Comparison of ENCODE assay signal across 26 cellular contexts in the genomic region with DNA sequence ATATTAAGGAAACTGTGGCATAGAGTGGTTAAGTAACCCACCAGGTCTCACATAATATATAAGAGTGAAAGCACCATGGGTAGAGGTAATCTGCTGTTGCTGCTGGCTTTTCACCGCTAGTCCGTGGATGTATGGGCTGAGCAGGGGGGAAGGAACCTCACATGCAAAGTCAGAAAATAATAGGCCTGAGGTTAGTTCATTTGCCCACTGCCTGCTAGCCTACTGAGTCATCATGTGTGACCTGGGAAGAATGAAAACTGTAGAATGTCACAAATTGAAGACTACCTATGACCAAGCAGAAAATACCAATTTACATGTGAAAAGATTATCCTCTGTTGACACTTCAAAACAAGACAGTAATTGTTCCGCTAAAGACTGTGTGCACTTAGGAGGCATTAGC.
A peak's percentile ranks its signal among the peaks of the same experiment; 100 is the strongest.
DNase-seq lines count a peak whose midpoint lies in the region; ATAC-seq and TF ChIP-seq lines count a peak whose summit lies in the region.
"Had no signal": no experiment of that assay in that cellular context is flagged by ENCODE, and none has a peak within 500 bp of the region (broad histone marks: within the 10 kb centered on the region; RNA-seq: fewer than 3 reads in every experiment).

No MANE protein-coding gene starts in this region.

- TF ChIP-seq RAD21 in neural cell (conservative IDR thresholded peaks at IDR 0.05), result no peak

- no peaks in the 10 kb centered on the region for H3K9me2 ChIP-seq in neural cell (ENCODE audit: insufficient read depth, low read length)

- no peak overlapping the region for H3K4me2 ChIP-seq in neural cell (ENCODE audit: low read length)

- H3K4me1 Mint-ChIP-seq in activated CD8-positive, alpha-beta memory T cell treated with anti-CD3 and anti-CD28 coated beads, Interleukin-2, amount 10 ng/mL, durations not matched to agents 7 days and 5 days, result no peaks in the 10 kb centered on the region
- H3K4me1 Mint-ChIP-seq: activated naive CD4-positive, alpha-beta T cell treated with anti-CD3 and anti-CD28 coated beads, Interleukin-2, amount 50 U/mL, for 24 hours; nephron had no signal

- H3K4me3 Mint-ChIP-seq in activated CD8-positive, alpha-beta memory T cell treated with anti-CD3 and anti-CD28 coated beads, Interleukin-2, amount 10 ng/mL, durations not matched to agents 7 days and 5 days, result no peak overlapping the region
- H3K4me3 Mint-ChIP-seq: activated naive CD4-positive, alpha-beta T cell treated with anti-CD3 and anti-CD28 coated beads, Interleukin-2, amount 50 U/mL, for 24 hours; activated T-helper 1 cell treated with anti-CD3 and anti-CD28 coated beads, Interleukin-12 subunit alpha, Interleukin-12 subunit beta, Interleukin-2, Interleukin-4 antibody, amounts not matched to agents 30 ng/mL and 10 ng/mL and 1 ng/mL, durations not matched to agents 14 hours and 24 hours and 36 hours; nephron had no signal

- peaks cover 6% of the 10 kb centered on the region for H3K9me3 Mint-ChIP-seq in activated CD8-positive, alpha-beta memory T cell treated with anti-CD3 and anti-CD28 coated beads, Interleukin-2, amount 10 ng/mL, durations not matched to agents 7 days and 5 days (ENCODE audit: low read depth)
- H3K9me3 Mint-ChIP-seq: nephron had no signal

- TF ChIP-seq CTCF in neural cell (IDR thresholded peaks at IDR 0.05; ENCODE audit: poor library complexity, severe bottlenecking), result no peak

- H2AFZ ChIP-seq in neural cell (ENCODE audit: low read depth, low read length), result no peak overlapping the region
- H2AFZ ChIP-seq: parathyroid adenoma had no signal

- H3K36me3 Mint-ChIP-seq in activated CD8-positive, alpha-beta memory T cell treated with anti-CD3 and anti-CD28 coated beads, Interleukin-2, amount 10 ng/mL, durations not matched to agents 7 days and 5 days, result no peaks in the 10 kb centered on the region
- H3K36me3 Mint-ChIP-seq: activated naive CD4-positive, alpha-beta T cell treated with anti-CD3 and anti-CD28 coated beads, Interleukin-2, amount 50 U/mL, for 24 hours had no signal

- no peak overlapping the region for H3K27ac Mint-ChIP-seq in activated CD8-positive, alpha-beta memory T cell treated with anti-CD3 and anti-CD28 coated beads, Interleukin-2, amount 10 ng/mL, durations not matched to agents 7 days and 5 days
- H3K27ac Mint-ChIP-seq: activated naive CD4-positive, alpha-beta T cell treated with anti-CD3 and anti-CD28 coated beads, Interleukin-2, amount 50 U/mL, for 24 hours; activated T-helper 1 cell treated with anti-CD3 and anti-CD28 coated beads, Interleukin-12 subunit alpha, Interleukin-12 subunit beta, Interleukin-2, Interleukin-4 antibody, amounts not matched to agents 30 ng/mL and 10 ng/mL and 1 ng/mL, durations not matched to agents 14 hours and 24 hours and 36 hours; nephron had no signal

- no peak overlapping the region for H3K27ac ChIP-seq in neural cell (ENCODE audit: low read length)
- H3K27ac ChIP-seq: epithelial cell of prostate, heart left ventricle, left lung, parathyroid adenoma, Peyer's patch, right lobe of liver, SJSA1, transverse colon had no signal

- H3K9me3 ChIP-seq in neural cell (ENCODE audit: low read length), result no peaks in the 10 kb centered on the region
- H3K9me3 ChIP-seq: left lung, Peyer's patch, right lobe of liver, SJSA1, transverse colon had no signal

- H3K27me3 ChIP-seq in neural cell (ENCODE audit: insufficient read depth, low read depth, low read length), result no peaks in the 10 kb centered on the region
- H3K27me3 ChIP-seq: heart left ventricle, left lung, Peyer's patch, right lobe of liver, SJSA1, transverse colon had no signal

- no peaks in the 10 kb centered on the region for H3F3A ChIP-seq in neural cell (ENCODE audit: insufficient read depth, low read length, poor library complexity, severe bottlenecking)

- H3K4me3 ChIP-seq in neural cell (ENCODE audit: low read length), result no peak overlapping the region
- H3K4me3 ChIP-seq: heart left ventricle, left lung, Peyer's patch, right lobe of liver, SJSA1, transverse colon had no signal

- CTCF ChIA-PET in activated CD8-positive, alpha-beta memory T cell treated with anti-CD3 and anti-CD28 coated beads, Interleukin-2, amount 10 ng/mL, durations not matched to agents 7 days and 5 days (lab: Charles Lee), result no interaction called here

- TF ChIP-seq EP300 in neural cell (conservative IDR thresholded peaks at IDR 0.05; ENCODE audit: poor library complexity, severe bottlenecking), result peak; percentile 23

- no peaks in the 10 kb centered on the region for H3K79me2 ChIP-seq in neural cell (replicated peaks; ENCODE audit: insufficient read depth, low read length)
- H3K79me2 ChIP-seq: parathyroid adenoma had no signal

- no peaks in the 10 kb centered on the region for H3K27me3 Mint-ChIP-seq in activated CD8-positive, alpha-beta memory T cell treated with anti-CD3 and anti-CD28 coated beads, Interleukin-2, amount 10 ng/mL, durations not matched to agents 7 days and 5 days
- H3K27me3 Mint-ChIP-seq: activated naive CD4-positive, alpha-beta T cell treated with anti-CD3 and anti-CD28 coated beads, Interleukin-2, amount 50 U/mL, for 24 hours had no signal

- H4K20me1 ChIP-seq in neural cell (ENCODE audit: insufficient read depth), result no peaks in the 10 kb centered on the region

- H3K36me3 ChIP-seq in neural cell (ENCODE audit: insufficient read depth, low read length), result no peaks in the 10 kb centered on the region
- H3K36me3 ChIP-seq: heart left ventricle, left lung, Peyer's patch, right lobe of liver, SJSA1, transverse colon had no signal

- no peak for ATAC-seq in activated CD8-positive, alpha-beta memory T cell treated with anti-CD3 and anti-CD28 coated beads, Interleukin-2, amount 10 ng/mL, durations not matched to agents 7 days and 5 days
- ATAC-seq: HCT116, heart left ventricle, left lung, right lobe of liver had no signal

- peak; percentile 19 for DNase-seq in NCI-H146 (lab: John Stamatoyannopoulos, UW)
- DNase-seq in NCI-H146 treated with DMSO at 0.1 percent for 48 hours (lab: John Stamatoyannopoulos, UW; ENCODE audit: unreplicated experiment), result no peak
- DNase-seq in M059J (ENCODE audit: low read depth), result peak; percentile 38
- peak; percentile 7 for DNase-seq in SW480 (ENCODE audit: low spot score)
- no peak for DNase-seq in activated CD8-positive, alpha-beta memory T cell treated with anti-CD3 and anti-CD28 coated beads, Interleukin-2, amount 10 ng/mL, durations not matched to agents 7 days and 5 days
- DNase-seq in activated CD4-positive, alpha-beta T cell treated with anti-CD3 and anti-CD28 coated beads, Interleukin-2, amount 50 U/mL, for 48 hours, result no peak
- no peak for DNase-seq in RKO (ENCODE audit: low spot score)
- DNase-seq: activated CD4-positive, alpha-beta T cell treated with anti-CD3 and anti-CD28 coated beads for 48 hours; aorta; cerebellar nuclear complex; heart left ventricle; KG1; left lung; MV-4-11; NCI-H526 treated with DMSO at 0.1 percent for 48 hours; Peyer's patch; right lobe of liver; transverse colon had no signal

- H3K9ac ChIP-seq in neural cell (ENCODE audit: low read length), result no peak overlapping the region
- H3K9ac ChIP-seq: parathyroid adenoma had no signal

TF ChIP-seq in neural cell, 6 proteins besides CTCF, POLR2A, EP300 and RAD21:
- TF ChIP-seq TAF1 (IDR thresholded peaks at IDR 0.05; ENCODE audit: low read depth), result no peak
- TF ChIP-seq SMC3 (conservative IDR thresholded peaks at IDR 0.05; ENCODE audit: poor library complexity), result no peak
- no peak for TF ChIP-seq REST (IDR thresholded peaks at IDR 0.05; ENCODE audit: borderline replicate concordance)
- no peak for TF ChIP-seq MXI1 (conservative IDR thresholded peaks at IDR 0.05; ENCODE audit: poor library complexity, severe bottlenecking)
- TF ChIP-seq POLR2AphosphoS5 (IDR thresholded peaks at IDR 0.05), result no peak
- TF ChIP-seq EZH2 (IDR thresholded peaks at IDR 0.05; ENCODE audit: borderline replicate concordance, insufficient read depth, low read length, poor library complexity, severe bottlenecking), result no peak
TF ChIP-seq in neural cell: peak in this region for 0.

Comparison
In these comparisons a context has a peak if more than half of its experiments do, and no peak if none do; other contexts are left out.
1. DNase-seq: peak in NCI-H146 (single experiment), M059J (single experiment) and SW480 (single experiment); none in NCI-H146 treated with DMSO at 0.1 percent for 48 hours (single experiment), activated CD8-positive, alpha-beta memory T cell treated with anti-CD3 and anti-CD28 coated beads, Interleukin-2, amount 10 ng/mL, durations not matched to agents 7 days and 5 days (single experiment), activated CD4-positive, alpha-beta T cell treated with anti-CD3 and anti-CD28 coated beads, Interleukin-2, amount 50 U/mL, for 48 hours (0 of 2) and RKO (single experiment).